In genomic region chr3:70531063-70531657, GRCh38 we compare ENCODE assay signal across 8 cellular contexts.
DNase-seq lines count a peak whose midpoint lies in the region; ATAC-seq and TF ChIP-seq lines count a peak whose summit lies in the region.

No MANE protein-coding gene starts in this region.

- no peak overlapping the region for H3K4me3 ChIP-seq in NB4 (ENCODE audit: low read depth, low read length)

- H3K36me3 Mint-ChIP-seq in chondrocyte (ENCODE audit: low read depth) (no peaks in the 10 kb centered on the region), nephron progenitor cell (ENCODE audit: low read depth) (no peaks in the 10 kb centered on the region)

- TF ChIP-seq CTCF in NB4 (IDR thresholded peaks at IDR 0.05; ENCODE audit: low read depth, low read length) (peak; percentile 28), chondrocyte (IDR thresholded peaks at IDR 0.05) (peak; percentile 94), nephron progenitor cell (IDR thresholded peaks at IDR 0.05) (peak; percentile 68)

- H3K27me3 Mint-ChIP-seq in chondrocyte (ENCODE audit: low read depth) (no peaks in the 10 kb centered on the region), nephron progenitor cell (ENCODE audit: low read depth, poor library complexity) (no peaks in the 10 kb centered on the region)

- ATAC-seq in GM19023 (IDR thresholded peaks at IDR 0.05; ENCODE audit: unreplicated experiment) = no peak

- H3K27ac Mint-ChIP-seq in chondrocyte (ENCODE audit: unreplicated experiment) = no peak overlapping the region
- H3K27ac Mint-ChIP-seq in nephron progenitor cell = no peak overlapping the region

- DNase-seq in ELF-1 (ENCODE audit: low read depth, low spot score) = peak; percentile 6
- peak; percentile 18 for DNase-seq in NB4 (ENCODE audit: low read depth)
- DNase-seq in chondrocyte (ENCODE audit: low spot score) = no peak
- DNase-seq in nephron progenitor cell = no peak
- no peak for DNase-seq in central memory CD4-positive, alpha-beta T cell
- no peak for DNase-seq in activated CD4-positive, alpha-beta T cell treated with anti-CD3 and anti-CD28 coated beads for 48 hours
- DNase-seq in MV-4-11 (lab: John Stamatoyannopoulos, UW) = no peak

- H3K9me3 Mint-ChIP-seq in chondrocyte (ENCODE audit: low read depth) (no peaks in the 10 kb centered on the region), nephron progenitor cell (no peaks in the 10 kb centered on the region)

- no peak overlapping the region for H3K4me3 Mint-ChIP-seq in chondrocyte (ENCODE audit: unreplicated experiment)
- no peak overlapping the region for H3K4me3 Mint-ChIP-seq in nephron progenitor cell

- H3K4me1 Mint-ChIP-seq in chondrocyte (ENCODE audit: low read depth) (peaks cover 20% of the 10 kb centered on the region), nephron progenitor cell (peaks cover 3% of the 10 kb centered on the region)

- no peak for TF ChIP-seq POLR2A in NB4 (IDR thresholded peaks at IDR 0.05; ENCODE audit: extremely low read depth, insufficient read length)

Comparison
In these comparisons a context has a peak if more than half of its experiments do, and no peak if none do; other contexts are left out.
1. DNase-seq: peak in ELF-1 (single experiment) and NB4 (single experiment); none in chondrocyte (single experiment), nephron progenitor cell (single experiment), central memory CD4-positive, alpha-beta T cell (single experiment), activated CD4-positive, alpha-beta T cell treated with anti-CD3 and anti-CD28 coated beads for 48 hours (single experiment) and MV-4-11 (single experiment).
2. CTCF ChIP-seq: peak in every context shown above with its lines; median percentile 94 in chondrocyte; 68 in nephron progenitor cell; 28 in NB4.